Comparison of ENCODE assay signal across 8 cellular contexts in the genomic region with DNA sequence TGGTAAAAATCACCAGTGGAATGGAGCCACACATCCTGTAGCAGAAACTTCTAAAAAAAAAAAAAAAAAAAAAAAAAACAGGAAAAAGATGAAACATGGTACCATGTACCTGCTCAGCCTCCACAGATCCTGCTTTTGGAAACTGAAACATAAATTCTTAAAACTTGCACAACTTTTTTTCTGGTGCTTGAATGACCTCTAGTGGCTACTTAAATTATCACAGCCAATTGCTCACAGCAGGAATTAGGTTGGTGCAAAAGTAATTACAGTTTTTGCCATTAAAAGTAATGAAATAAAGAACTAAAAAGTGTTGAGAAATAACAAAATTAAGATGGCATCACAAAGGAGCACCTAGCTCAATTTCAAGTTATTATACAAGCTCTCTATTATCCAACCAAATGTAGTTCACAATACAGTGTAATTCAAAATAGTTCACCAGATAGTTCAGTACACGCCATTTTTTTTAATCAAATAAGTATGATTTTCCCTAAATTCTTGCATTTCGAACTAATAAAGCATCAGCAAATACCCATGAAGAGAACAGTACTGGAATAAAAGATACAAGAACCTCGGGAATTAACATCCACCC.
DNase-seq lines count a peak whose midpoint lies in the region; ATAC-seq, FAIRE-seq and TF ChIP-seq lines count a peak whose summit lies in the region.

No MANE protein-coding gene starts in this region.

- DNase-seq in A549 (ENCODE audit: low read depth in 1 of 2, low spot score in 1 of 2) = peak in 1 of 2 experiments; percentile 33
- no peak for DNase-seq in GM06990 (ENCODE audit: extremely low read depth, insufficient read length)
- DNase-seq in NCI-H345 (lab: John Stamatoyannopoulos, UW) = peak; percentile 20
- no peak for DNase-seq in chondrocyte (ENCODE audit: low spot score)
- DNase-seq in midbrain (lab: John Stamatoyannopoulos, UW) = peak; percentile 19
- no peak for DNase-seq in GOT3 (lab: John Stamatoyannopoulos, UW)
- DNase-seq in activated CD4-positive, alpha-beta T cell treated with anti-CD3 and anti-CD28 coated beads for 48 hours = no peak

- FAIRE-seq in A549 (lab: Jason Lieb, UNC) = peak; percentile 88

- TF ChIP-seq EP300 in A549 (IDR thresholded peaks at IDR 0.05) = no peak

- peaks cover 5% of the 10 kb centered on the region for H3K4me1 Mint-ChIP-seq in chondrocyte (ENCODE audit: low read depth)

- TF ChIP-seq CTCF in A549 (IDR thresholded peaks at IDR 0.05) = peak; percentile 65
- TF ChIP-seq CTCF in GM06990 (IDR thresholded peaks at IDR 0.05; ENCODE audit: insufficient read depth, low read length, poor library complexity, severe bottlenecking) = peak; percentile 42
- peak; percentile 87 for TF ChIP-seq CTCF in chondrocyte (IDR thresholded peaks at IDR 0.05)

- no peak for ATAC-seq in A549
- ATAC-seq in GM21526 (IDR thresholded peaks at IDR 0.05; ENCODE audit: low FRiP score, unreplicated experiment) = no peak

- no peaks in the 10 kb centered on the region for H3K36me3 ChIP-seq in GM06990 (ENCODE audit: control insufficient read depth, insufficient read depth, low read length)

- no peak overlapping the region for H3K4me3 Mint-ChIP-seq in chondrocyte (ENCODE audit: unreplicated experiment)

- WGBS in A549 (ENCODE audit: missing lambda C conversion rate) = 34% methylated on average over 3 of the region's 3 CpGs

- H3K27ac ChIP-seq in A549 = no peak overlapping the region

- POLR2A ChIA-PET in A549 (lab: Yijun Ruan, JAX) = no interaction called here

- no peaks in the 10 kb centered on the region for H3K36me3 Mint-ChIP-seq in chondrocyte (ENCODE audit: low read depth)

- no peaks in the 10 kb centered on the region for H3K27me3 Mint-ChIP-seq in chondrocyte (ENCODE audit: low read depth)

- H3K9me3 ChIP-seq in A549 = no peaks in the 10 kb centered on the region

- no peaks in the 10 kb centered on the region for H3K4me1 ChIP-seq in A549

- H3K9me3 Mint-ChIP-seq in chondrocyte (ENCODE audit: low read depth) = no peaks in the 10 kb centered on the region

- peak; percentile 71 to 79 for TF ChIP-seq RAD21 in A549 (conservative IDR thresholded peaks at IDR 0.05 in 1 of 2, IDR thresholded peaks at IDR 0.05 in 1 of 2)

- no peak for TF ChIP-seq POLR2A in A549 (IDR thresholded peaks at IDR 0.05; ENCODE audit: low read length)

- no peak overlapping the region for H3K4me2 ChIP-seq in A549

- no peak overlapping the region for H3K27ac Mint-ChIP-seq in chondrocyte (ENCODE audit: unreplicated experiment)

- no peak overlapping the region for H3K4me3 ChIP-seq in A549
- no peak overlapping the region for H3K4me3 ChIP-seq in GM06990 (replicated peaks; ENCODE audit: low read depth, low read length)

- CTCF ChIA-PET in A549 (lab: Yijun Ruan, JAX) = interaction anchor here (0.6 to 7.7 kb wide), 6 partner anchors 191 to 1371 kb away, joined by 3 to 86 read pairs (median 4); no protein-coding TSS in a partner anchor

- H3K27me3 ChIP-seq in GM06990 (replicated peaks; ENCODE audit: control insufficient read depth, insufficient read depth, low read length) = no peaks in the 10 kb centered on the region

TF ChIP-seq in A549, 52 proteins besides CTCF, POLR2A, EP300 and RAD21:
- no peak for TF ChIP-seq MAZ (IDR thresholded peaks at IDR 0.05; ENCODE audit: borderline replicate concordance, low read depth, low read length)
- no peak for TF ChIP-seq HOXA7 (CRISPR knock-in tag; IDR thresholded peaks at IDR 0.05)
- TF ChIP-seq SMC3 (IDR thresholded peaks at IDR 0.05) = peak; percentile 64
- no peak for TF ChIP-seq EHF (CRISPR knock-in tag; IDR thresholded peaks at IDR 0.05)
- TF ChIP-seq CEBPB (IDR thresholded peaks at IDR 0.05) = 0 out of 4 replicates have a peak, but pooled peaks of 1 of the 2 experiments have one; percentile 4
- TF ChIP-seq, protein P1, sequence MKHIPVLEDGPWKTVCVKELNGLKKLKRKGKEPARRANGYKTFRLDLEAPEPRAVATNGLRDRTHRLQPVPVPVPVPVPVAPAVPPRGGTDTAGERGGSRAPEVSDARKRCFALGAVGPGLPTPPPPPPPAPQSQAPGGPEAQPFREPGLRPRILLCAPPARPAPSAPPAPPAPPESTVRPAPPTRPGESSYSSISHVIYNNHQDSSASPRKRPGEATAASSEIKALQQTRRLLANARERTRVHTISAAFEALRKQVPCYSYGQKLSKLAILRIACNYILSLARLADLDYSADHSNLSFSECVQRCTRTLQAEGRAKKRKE (CRISPR knock-in tag; IDR thresholded peaks at IDR 0.05; ENCODE audit: low read depth) = no peak

Comparison
In these comparisons a context has a peak if more than half of its experiments do, and no peak if none do; other contexts are left out.
1. DNase-seq: peak in NCI-H345 (single experiment) and midbrain (single experiment); none in GM06990 (single experiment), chondrocyte (single experiment), GOT3 (single experiment) and activated CD4-positive, alpha-beta T cell treated with anti-CD3 and anti-CD28 coated beads for 48 hours (single experiment).
2. Peak in every context shown above with its lines, with median percentiles within 50 percentile points of each other: CTCF ChIP-seq.